Comparison of ENCODE assay signal across 16 cellular contexts in the genomic region with DNA sequence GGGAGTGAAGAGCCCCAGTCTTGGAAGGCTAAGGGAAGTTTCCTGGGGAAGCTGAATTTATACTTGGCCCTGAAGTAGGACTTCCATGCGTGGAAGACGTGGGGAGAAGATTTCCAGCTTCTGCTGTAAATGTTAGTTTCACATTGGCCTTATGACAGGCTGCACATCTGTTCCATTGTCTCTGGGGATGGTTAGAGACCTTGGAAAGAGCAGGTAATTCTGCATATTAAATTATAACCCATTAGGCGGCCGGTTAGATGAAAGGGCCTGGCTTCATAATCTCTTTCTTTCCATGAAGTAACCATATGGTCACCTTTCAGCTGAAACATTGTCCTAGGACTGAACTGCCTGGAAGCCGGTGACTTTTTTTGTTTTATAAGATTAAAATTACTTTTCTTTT. TPM values are rescaled to one million over a fixed set of nuclear protein-coding genes. Genes with fewer than 3 reads are reported as not detected.
DNase-seq lines count a peak whose midpoint lies in the region; ATAC-seq and TF ChIP-seq lines count a peak whose summit lies in the region.
"Had no signal": no experiment of that assay in that cellular context is flagged by ENCODE, and none has a peak within 500 bp of the region (broad histone marks: within the 10 kb centered on the region; RNA-seq: fewer than 3 reads in every experiment).

No MANE protein-coding gene starts in this region.

- H3K27me3 Mint-ChIP-seq in WTC11 (ENCODE audit: low read depth): no peaks in the 10 kb centered on the region

- POLR2A ChIA-PET in WTC11 (lab: Charles Lee): no interaction called here

- no peak for TF ChIP-seq POLR2A in stomach (IDR thresholded peaks at IDR 0.05)

- peak; percentile 21 for DNase-seq in NCI-H1694 (lab: John Stamatoyannopoulos, UW)
- DNase-seq in NCI-H1694 treated with DMSO at 0.1 percent for 48 hours (lab: John Stamatoyannopoulos, UW): no peak
- peak; percentile 96 for DNase-seq in NCI-H69 (lab: John Stamatoyannopoulos, UW)
- no peak for DNase-seq in hepatocyte (ENCODE audit: low spot score)
- no peak for DNase-seq in stomach
- no peak for DNase-seq in middle frontal gyrus (ENCODE audit: extremely low spot score, low spot score)
- DNase-seq in AG08396 (ENCODE audit: low spot score): no peak
- DNase-seq in WTC11 (ENCODE audit: low spot score): no peak
- DNase-seq: 8988T, NCI-H1105 treated with DMSO at 0.1 percent for 48 hours, NCI-H1930, NCI-H510A, PC-3, SW 1271 had no signal

- WGBS in hepatocyte (ENCODE audit: low lambda C conversion rate, missing lambda C conversion rate): 90% methylated on average over 5 of the region's 5 CpGs
- 73 to 89% (median 84%) methylated on average over 5 of the region's 5 CpGs for WGBS in stomach, 5 donors

- H2AFZ ChIP-seq in hepatocyte: no peak overlapping the region

- intact Hi-C loops in stomach (cut with DNase I; ENCODE audit: low total_unique reads): no loop called here

- no peaks in the 10 kb centered on the region for H3K9me3 Mint-ChIP-seq in WTC11

- no peak overlapping the region for H3K27ac Mint-ChIP-seq in WTC11

- no peaks in the 10 kb centered on the region for H3K79me2 ChIP-seq in hepatocyte

- H3K4me2 ChIP-seq in hepatocyte: no peak overlapping the region
- H3K4me2 ChIP-seq: BLaER1 treated with 17β-estradiol and CSF1 and Interleukin-3, amounts not matched to agents 10 nM and 100 nM had no signal

- no peaks in the 10 kb centered on the region for H3K36me3 Mint-ChIP-seq in WTC11

- CTCF ChIA-PET in WTC11 (lab: Charles Lee): no interaction called here

- H3K4me1 ChIP-seq in hepatocyte (ENCODE audit: insufficient read depth) (peaks cover 62% of the 10 kb centered on the region), stomach (peaks cover 0 to 61% (median 37%) of the 10 kb centered on the region in 4 donors)
- H3K4me1 ChIP-seq: BLaER1 treated with 17β-estradiol and CSF1 and Interleukin-3, amounts not matched to agents 10 nM and 100 nM had no signal

- TF ChIP-seq CTCF in hepatocyte (IDR thresholded peaks at IDR 0.05; ENCODE audit: poor library complexity) (no peak), stomach (IDR thresholded peaks at IDR 0.05) (no peak), WTC11 (IDR thresholded peaks at IDR 0.05) (no peak)

- no peaks in the 10 kb centered on the region for H3K9me2 ChIP-seq in hepatocyte (replicated peaks; ENCODE audit: insufficient read depth)

- no peak overlapping the region for H3K4me3 Mint-ChIP-seq in WTC11

- H3K27ac ChIP-seq in hepatocyte: peak overlapping the region; percentile 88
- peak overlapping the region in 3 of 5 donors; percentile 63 to 79 (median 75) for H3K27ac ChIP-seq in stomach
- H3K27ac ChIP-seq: BLaER1 treated with 17β-estradiol and CSF1 and Interleukin-3, amounts not matched to agents 10 nM and 100 nM; RWPE1 had no signal

- H4K20me1 ChIP-seq in hepatocyte (ENCODE audit: insufficient read depth, poor library complexity, severe bottlenecking): no peaks in the 10 kb centered on the region
- H4K20me1 ChIP-seq: BLaER1 treated with 17β-estradiol and CSF1 and Interleukin-3, amounts not matched to agents 10 nM and 100 nM had no signal

- H3K36me3 ChIP-seq in hepatocyte (replicated peaks; ENCODE audit: insufficient read depth, low read depth) (no peaks in the 10 kb centered on the region), stomach (no peaks in the 10 kb centered on the region)
- H3K36me3 ChIP-seq: BLaER1 treated with 17β-estradiol and CSF1 and Interleukin-3, amounts not matched to agents 10 nM and 100 nM had no signal

- H3K4me3 ChIP-seq in hepatocyte: no peak overlapping the region
- no peak overlapping the region for H3K4me3 ChIP-seq in stomach
- H3K4me3 ChIP-seq: BLaER1 treated with 17β-estradiol and CSF1 and Interleukin-3, amounts not matched to agents 10 nM and 100 nM had no signal

- no peak for ATAC-seq in WTC11
- ATAC-seq: PC-3 had no signal

- peaks cover 16% of the 10 kb centered on the region for H3K4me1 Mint-ChIP-seq in WTC11

- no peak for TF ChIP-seq EP300 in stomach (IDR thresholded peaks at IDR 0.05)

- no peaks in the 10 kb centered on the region for H3K27me3 ChIP-seq in hepatocyte
- H3K27me3 ChIP-seq in stomach: no peaks in the 10 kb centered on the region
- H3K27me3 ChIP-seq: BLaER1 treated with 17β-estradiol and CSF1 and Interleukin-3, amounts not matched to agents 10 nM and 100 nM had no signal

- H3K9me3 ChIP-seq in hepatocyte (ENCODE audit: low read depth) (no peaks in the 10 kb centered on the region), stomach (no peaks in the 10 kb centered on the region)
- H3K9me3 ChIP-seq: BLaER1 treated with 17β-estradiol and CSF1 and Interleukin-3, amounts not matched to agents 10 nM and 100 nM had no signal

TF ChIP-seq in WTC11, 78 proteins besides CTCF, POLR2A, EP300 and RAD21 (continues in another document):
- TF ChIP-seq ZNF396 (CRISPR knock-in tag; IDR thresholded peaks at IDR 0.05; ENCODE audit: borderline replicate concordance) (no peak), CREB1 (CRISPR knock-in tag; IDR thresholded peaks at IDR 0.05) (no peak), CREM (CRISPR knock-in tag; IDR thresholded peaks at IDR 0.05) (no peak), ZNF138 (CRISPR knock-in tag; conservative IDR thresholded peaks at IDR 0.05) (no peak)
- TF ChIP-seq, protein P1, sequence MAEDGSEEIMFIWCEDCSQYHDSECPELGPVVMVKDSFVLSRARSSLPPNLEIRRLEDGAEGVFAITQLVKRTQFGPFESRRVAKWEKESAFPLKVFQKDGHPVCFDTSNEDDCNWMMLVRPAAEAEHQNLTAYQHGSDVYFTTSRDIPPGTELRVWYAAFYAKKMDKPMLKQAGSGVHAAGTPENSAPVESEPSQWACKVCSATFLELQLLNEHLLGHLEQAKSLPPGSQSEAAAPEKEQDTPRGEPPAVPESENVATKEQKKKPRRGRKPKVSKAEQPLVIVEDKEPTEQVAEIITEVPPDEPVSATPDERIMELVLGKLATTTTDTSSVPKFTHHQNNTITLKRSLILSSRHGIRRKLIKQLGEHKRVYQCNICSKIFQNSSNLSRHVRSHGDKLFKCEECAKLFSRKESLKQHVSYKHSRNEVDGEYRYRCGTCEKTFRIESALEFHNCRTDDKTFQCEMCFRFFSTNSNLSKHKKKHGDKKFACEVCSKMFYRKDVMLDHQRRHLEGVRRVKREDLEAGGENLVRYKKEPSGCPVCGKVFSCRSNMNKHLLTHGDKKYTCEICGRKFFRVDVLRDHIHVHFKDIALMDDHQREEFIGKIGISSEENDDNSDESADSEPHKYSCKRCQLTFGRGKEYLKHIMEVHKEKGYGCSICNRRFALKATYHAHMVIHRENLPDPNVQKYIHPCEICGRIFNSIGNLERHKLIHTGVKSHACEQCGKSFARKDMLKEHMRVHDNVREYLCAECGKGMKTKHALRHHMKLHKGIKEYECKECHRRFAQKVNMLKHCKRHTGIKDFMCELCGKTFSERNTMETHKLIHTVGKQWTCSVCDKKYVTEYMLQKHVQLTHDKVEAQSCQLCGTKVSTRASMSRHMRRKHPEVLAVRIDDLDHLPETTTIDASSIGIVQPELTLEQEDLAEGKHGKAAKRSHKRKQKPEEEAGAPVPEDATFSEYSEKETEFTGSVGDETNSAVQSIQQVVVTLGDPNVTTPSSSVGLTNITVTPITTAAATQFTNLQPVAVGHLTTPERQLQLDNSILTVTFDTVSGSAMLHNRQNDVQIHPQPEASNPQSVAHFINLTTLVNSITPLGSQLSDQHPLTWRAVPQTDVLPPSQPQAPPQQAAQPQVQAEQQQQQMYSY (CRISPR knock-in tag; IDR thresholded peaks at IDR 0.05): no peak
- TF ChIP-seq, protein P2, sequence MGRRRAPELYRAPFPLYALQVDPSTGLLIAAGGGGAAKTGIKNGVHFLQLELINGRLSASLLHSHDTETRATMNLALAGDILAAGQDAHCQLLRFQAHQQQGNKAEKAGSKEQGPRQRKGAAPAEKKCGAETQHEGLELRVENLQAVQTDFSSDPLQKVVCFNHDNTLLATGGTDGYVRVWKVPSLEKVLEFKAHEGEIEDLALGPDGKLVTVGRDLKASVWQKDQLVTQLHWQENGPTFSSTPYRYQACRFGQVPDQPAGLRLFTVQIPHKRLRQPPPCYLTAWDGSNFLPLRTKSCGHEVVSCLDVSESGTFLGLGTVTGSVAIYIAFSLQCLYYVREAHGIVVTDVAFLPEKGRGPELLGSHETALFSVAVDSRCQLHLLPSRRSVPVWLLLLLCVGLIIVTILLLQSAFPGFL (CRISPR knock-in tag; IDR thresholded peaks at IDR 0.05; ENCODE audit: borderline replicate concordance): no peak
- TF ChIP-seq, protein P3, sequence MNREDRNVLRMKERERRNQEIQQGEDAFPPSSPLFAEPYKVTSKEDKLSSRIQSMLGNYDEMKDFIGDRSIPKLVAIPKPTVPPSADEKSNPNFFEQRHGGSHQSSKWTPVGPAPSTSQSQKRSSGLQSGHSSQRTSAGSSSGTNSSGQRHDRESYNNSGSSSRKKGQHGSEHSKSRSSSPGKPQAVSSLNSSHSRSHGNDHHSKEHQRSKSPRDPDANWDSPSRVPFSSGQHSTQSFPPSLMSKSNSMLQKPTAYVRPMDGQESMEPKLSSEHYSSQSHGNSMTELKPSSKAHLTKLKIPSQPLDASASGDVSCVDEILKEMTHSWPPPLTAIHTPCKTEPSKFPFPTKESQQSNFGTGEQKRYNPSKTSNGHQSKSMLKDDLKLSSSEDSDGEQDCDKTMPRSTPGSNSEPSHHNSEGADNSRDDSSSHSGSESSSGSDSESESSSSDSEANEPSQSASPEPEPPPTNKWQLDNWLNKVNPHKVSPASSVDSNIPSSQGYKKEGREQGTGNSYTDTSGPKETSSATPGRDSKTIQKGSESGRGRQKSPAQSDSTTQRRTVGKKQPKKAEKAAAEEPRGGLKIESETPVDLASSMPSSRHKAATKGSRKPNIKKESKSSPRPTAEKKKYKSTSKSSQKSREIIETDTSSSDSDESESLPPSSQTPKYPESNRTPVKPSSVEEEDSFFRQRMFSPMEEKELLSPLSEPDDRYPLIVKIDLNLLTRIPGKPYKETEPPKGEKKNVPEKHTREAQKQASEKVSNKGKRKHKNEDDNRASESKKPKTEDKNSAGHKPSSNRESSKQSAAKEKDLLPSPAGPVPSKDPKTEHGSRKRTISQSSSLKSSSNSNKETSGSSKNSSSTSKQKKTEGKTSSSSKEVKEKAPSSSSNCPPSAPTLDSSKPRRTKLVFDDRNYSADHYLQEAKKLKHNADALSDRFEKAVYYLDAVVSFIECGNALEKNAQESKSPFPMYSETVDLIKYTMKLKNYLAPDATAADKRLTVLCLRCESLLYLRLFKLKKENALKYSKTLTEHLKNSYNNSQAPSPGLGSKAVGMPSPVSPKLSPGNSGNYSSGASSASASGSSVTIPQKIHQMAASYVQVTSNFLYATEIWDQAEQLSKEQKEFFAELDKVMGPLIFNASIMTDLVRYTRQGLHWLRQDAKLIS (CRISPR knock-in tag; IDR thresholded peaks at IDR 0.05; ENCODE audit: borderline replicate concordance): no peak

RNA-seq across cellular contexts. Expression of a gene that starts 37.5 kb away (rescaled TPM):
- total RNA-seq in hepatocyte (12.5 and 13.5 TPM in 2 replicates), stomach (10 to 100 TPM; 21.7 to 86.7 (median 58.8) TPM), WTC11 (2021) (0.11 TPM in 1 of 3 replicates, not detected in the others)
- polyA plus RNA-seq in hepatocyte (8.2 and 14.6 TPM in 2 replicates), stomach (10 to 100 TPM; 20.1 to 60.3 (median 35.5) TPM)
- total RNA-seq: PC-3 had no signal

Comparison
In these comparisons a context has a peak if more than half of its experiments do, and no peak if none do; other contexts are left out.
1. DNase-seq: peak in NCI-H1694 (single experiment) and NCI-H69 (single experiment); none in NCI-H1694 treated with DMSO at 0.1 percent for 48 hours (single experiment), hepatocyte (single experiment), stomach (single experiment), middle frontal gyrus (single experiment), AG08396 (single experiment) and WTC11 (single experiment).
2. RNA of a gene that starts 37.5 kb away (total RNA-seq): 21.7 to 86.7 TPM in stomach and 12.5 to 13.5 TPM in hepatocyte; 0.11 TPM in WTC11; every median in the first group is over 10 times any median in the second.